20 cellular contexts compared by ENCODE assay signal in the genomic region with DNA sequence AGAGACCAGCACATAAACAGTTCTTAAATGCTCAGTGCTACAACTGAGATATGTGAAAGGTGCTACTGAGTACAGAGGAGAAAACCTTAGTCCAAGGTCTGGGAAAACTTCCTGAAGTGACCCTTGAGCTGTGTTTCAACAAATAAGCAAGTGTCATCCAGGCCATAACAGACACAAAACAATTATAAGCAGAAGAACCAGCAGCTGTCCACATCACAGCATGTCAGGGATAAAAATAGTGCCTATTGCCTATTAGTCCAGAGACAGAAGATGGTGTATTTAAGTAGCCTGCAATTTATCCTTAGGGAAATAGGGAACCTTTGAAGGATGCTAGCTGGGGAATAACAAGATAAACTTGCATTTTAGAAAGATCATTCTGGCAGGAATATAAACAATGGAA.
"Had no signal": no experiment of that assay in that cellular context is flagged by ENCODE, and none has a peak within 500 bp of the region (broad histone marks: within the 10 kb centered on the region; RNA-seq: fewer than 3 reads in every experiment).

No MANE protein-coding gene starts in this region.

- H3K36me3 ChIP-seq: lower lobe of right lung, prostate gland, right atrium auricular region, sigmoid colon, spleen, thoracic aorta, tibial nerve, upper lobe of right lung, uterus had no signal

- H3K27me3 ChIP-seq: right atrium auricular region, sigmoid colon, tibial nerve, uterus had no signal

- H3K4me3 ChIP-seq: dorsolateral prefrontal cortex, lower lobe of right lung, prostate gland, right atrium auricular region, sigmoid colon, skin epidermis, spleen, thoracic aorta, tibial nerve, upper lobe of right lung, uterus had no signal

- H2AFZ ChIP-seq: parathyroid adenoma had no signal

- ATAC-seq: left ventricle myocardium superior; lower lobe of right lung; natural killer cell treated with Interleukin-12 subunit alpha and Interleukin-12 subunit beta and Interleukin-15 and Interleukin-18, amount 100 ng/mL, for 72 hours; stimulated activated memory B cell treated with anti-CD40 and anti-IgM and Interleukin-4, amounts not matched to agents 10 μg/mL and 1 μg/mL and 100 μg/mL, for 72 hours; stimulated activated naive CD8-positive, alpha-beta T cell treated with anti-CD3 and anti-CD28 coated beads, Interleukin-15, Interleukin-2, amounts not matched to agents 100 U/mL and 50 U/mL, for 24 hours; upper lobe of right lung had no signal

- H3K9me3 ChIP-seq: lower lobe of right lung, prostate gland, right atrium auricular region, sigmoid colon, spleen, thoracic aorta, tibial nerve, upper lobe of right lung, uterus had no signal

- H3K27ac ChIP-seq: dorsolateral prefrontal cortex, lower lobe of right lung, parathyroid adenoma, prostate gland, skin epidermis, spleen, thoracic aorta, tibial nerve, upper lobe of right lung, uterus had no signal

- H3K4me1 ChIP-seq: parathyroid adenoma, prostate gland, right atrium auricular region, upper lobe of right lung, uterus had no signal

- H3K9ac ChIP-seq: parathyroid adenoma had no signal

- DNase-seq: dorsolateral prefrontal cortex; effector CD4-positive, alpha-beta T cell; hypothalamus; left ventricle myocardium superior; lower lobe of right lung; naive B cell; sigmoid colon; spleen; stimulated activated CD4-positive, alpha-beta T cell treated with anti-CD3 and anti-CD28 coated beads, Interleukin-4, amount 100 ng/mL, for 4 hours; stimulated activated naive CD8-positive, alpha-beta T cell treated with anti-CD3 and anti-CD28 coated beads, Interleukin-15, Interleukin-2, amounts not matched to agents 100 U/mL and 50 U/mL, for 24 hours; upper lobe of right lung; uterus had no signal
